Comparison of ENCODE assay signal across 8 cellular contexts in the genomic region with DNA sequence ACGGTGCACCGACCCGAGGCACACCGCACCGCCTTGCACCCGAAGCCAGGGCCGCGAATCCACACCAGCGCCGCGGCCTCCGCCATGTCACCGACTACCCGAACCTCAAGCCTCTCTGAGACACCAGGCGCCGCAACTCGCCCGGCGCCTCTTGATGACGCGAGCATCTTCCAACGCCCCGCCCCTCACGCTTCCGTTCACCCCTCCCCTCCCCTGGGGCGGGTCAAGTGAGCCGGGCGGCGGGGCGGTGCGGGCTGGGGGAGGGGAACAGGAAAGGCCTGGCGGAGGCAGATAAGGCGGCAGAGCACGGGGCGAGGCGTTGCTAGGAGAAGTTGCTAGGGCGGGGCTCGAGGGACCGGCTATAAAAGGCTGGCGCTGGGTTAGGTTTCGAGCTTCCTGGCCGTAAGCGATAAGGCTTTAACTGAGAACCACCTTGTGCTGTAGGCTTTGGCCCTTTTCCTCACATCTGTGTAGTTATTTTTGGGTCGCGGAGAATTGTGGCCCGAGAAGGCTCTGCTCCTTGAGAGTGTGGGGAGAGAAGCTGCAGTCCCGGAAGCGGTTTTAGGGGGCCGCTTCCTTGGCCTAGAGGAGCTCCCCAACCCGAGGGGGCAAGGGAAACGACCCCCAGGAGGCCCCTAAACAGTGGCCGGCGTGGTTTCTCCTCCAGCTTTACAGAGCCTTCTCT. TPM values are rescaled to one million over a fixed set of nuclear protein-coding genes. Genes with fewer than 3 reads are reported as not detected.
DNase-seq lines count a peak whose midpoint lies in the region; ATAC-seq and TF ChIP-seq lines count a peak whose summit lies in the region.

TSS of gene SDE2 (minus strand) at position 117 of the 685 bp plus-strand sequence. CDS start at position 86, 31 bp downstream.

- H2AFZ ChIP-seq in OCI-LY1 (ENCODE audit: low read length) = no peak within 1 kb of the TSS

- H3K9me3 ChIP-seq in HUES64 (ENCODE audit: insufficient read depth, low read depth, low read length) (no peaks in the 10 kb centered on the region), OCI-LY1 (ENCODE audit: low read length) (no peaks in the 10 kb centered on the region)

- H3K4me1 ChIP-seq in HUES64 (ENCODE audit: insufficient read depth, low read length) = peaks cover 21% of the 10 kb centered on the region
- H3K4me1 ChIP-seq in OCI-LY1 (ENCODE audit: insufficient read depth, low read length, severe bottlenecking) = peaks cover 66% of the 10 kb centered on the region

- H3K9ac ChIP-seq in HUES64 (ENCODE audit: low read depth, low read length) = peak within 1 kb of the TSS; percentile 89
- peak within 1 kb of the TSS; percentile 91 for H3K9ac ChIP-seq in OCI-LY1 (ENCODE audit: low read length)

- H3K27me3 Mint-ChIP-seq in Calu3 (ENCODE audit: unreplicated experiment) (no peaks in the 10 kb centered on the region), endothelial cell (ENCODE audit: unreplicated experiment) (peaks cover 14% of the 10 kb centered on the region)

- H3K4me2 ChIP-seq in OCI-LY1 (ENCODE audit: low read length) = peak within 1 kb of the TSS; percentile 99

- H3K4me1 Mint-ChIP-seq in Calu3 (ENCODE audit: low read depth, unreplicated experiment) (peaks cover 51% of the 10 kb centered on the region), endothelial cell (ENCODE audit: unreplicated experiment) (peaks cover 48% of the 10 kb centered on the region)

- 0 out of 2 replicates have a peak, but pooled peaks cover 5% of the 10 kb centered on the region for H3F3A ChIP-seq in OCI-LY1 (ENCODE audit: insufficient read depth, low read length)

- H3K36me3 Mint-ChIP-seq in Calu3 (ENCODE audit: insufficient read depth, unreplicated experiment) = peaks cover 61% of the 10 kb centered on the region
- H3K36me3 Mint-ChIP-seq in endothelial cell (ENCODE audit: low read depth, unreplicated experiment) = peaks cover 5% of the 10 kb centered on the region

- H3K27ac Mint-ChIP-seq in Calu3 (ENCODE audit: unreplicated experiment) = peak within 1 kb of the TSS; percentile 91
- H3K27ac Mint-ChIP-seq in endothelial cell (ENCODE audit: unreplicated experiment) = peak within 1 kb of the TSS; percentile 99

- no peak for TF ChIP-seq CTCF in Calu3 (IDR thresholded peaks at IDR 0.05; ENCODE audit: unreplicated experiment)
- TF ChIP-seq CTCF in OCI-LY1 (IDR thresholded peaks at IDR 0.05; ENCODE audit: low read length) = no peak
- TF ChIP-seq CTCF in endothelial cell (IDR thresholded peaks at IDR 0.05; ENCODE audit: unreplicated experiment) = no peak

- H3K4me3 ChIP-seq in HUES64 (ENCODE audit: low read length) (peak within 1 kb of the TSS; percentile 96), OCI-LY1 (ENCODE audit: low read depth, low read length, poor library complexity, severe bottlenecking) (peak within 1 kb of the TSS; percentile 96)

- H3K27ac ChIP-seq in HUES64 (ENCODE audit: low read depth, low read length) (peak within 1 kb of the TSS; percentile 87), OCI-LY1 (ENCODE audit: low read depth, low read length, poor library complexity, severe bottlenecking) (peak within 1 kb of the TSS; percentile 98)

- H3K27me3 ChIP-seq in HUES64 (ENCODE audit: insufficient read depth, low read length) (no peaks in the 10 kb centered on the region), OCI-LY1 (ENCODE audit: insufficient read depth, low read length) (no peaks in the 10 kb centered on the region)

- CTCF ChIA-PET in Calu3 (lab: Charles Lee) = interaction anchor here (0.5 to 1.2 kb wide), 3 partner anchors 22 to 66 kb away, joined by 4 to 9 read pairs (median 4); partner anchors contain the start of gene H3-3A

- H3K4me3 Mint-ChIP-seq in Calu3 (ENCODE audit: low read depth, unreplicated experiment) (peak within 1 kb of the TSS; percentile 90), endothelial cell (ENCODE audit: unreplicated experiment) (peak within 1 kb of the TSS; percentile 100)

- BruUV-seq in Calu3 (replicated peaks; lab: Mats Ljungman, UMichigan) = no TSS peak

- H3K9me3 Mint-ChIP-seq in Calu3 (ENCODE audit: low read depth, unreplicated experiment) (no peaks in the 10 kb centered on the region), endothelial cell (ENCODE audit: unreplicated experiment) (no peaks in the 10 kb centered on the region)

- H4K20me1 ChIP-seq in OCI-LY1 (ENCODE audit: insufficient read depth, low read length) = 0 out of 2 replicates have a peak, but pooled peaks cover 3% of the 10 kb centered on the region

- peak; percentile 100 for DNase-seq in Calu3
- DNase-seq in activated CD8-positive, alpha-beta memory T cell treated with anti-CD3 and anti-CD28 coated beads, Interleukin-2, amount 50 U/mL, for 4 hours = peak; percentile 100
- DNase-seq in endothelial cell (ENCODE audit: low spot score) = peak; percentile 100
- DNase-seq in midbrain (lab: John Stamatoyannopoulos, UW) = peak; percentile 99
- DNase-seq in stimulated activated CD8-positive, alpha-beta memory T cell treated with anti-CD3 and anti-CD28 coated beads, Interleukin-2, amount 100 ng/mL, for 1 hour (ENCODE audit: low read depth in 2 of 2) = peak; percentile 100

- intact Hi-C loops in Calu3 (cut with micrococcal nuclease; ENCODE audit: unreplicated experiment) = loop anchor here (2.0 to 5.0 kb wide), 2 partner anchors 65 to 123 kb away; no protein-coding TSS in a partner anchor

- 4% methylated on average over 52 of the region's 53 CpGs for WGBS in HUES64

- peak; percentile 78 for ATAC-seq in GM21447 (IDR thresholded peaks at IDR 0.05; ENCODE audit: unreplicated experiment)

- no peaks in the 10 kb centered on the region for H3K9me2 ChIP-seq in OCI-LY1 (ENCODE audit: low read depth, low read length)

- H3K36me3 ChIP-seq in HUES64 (ENCODE audit: insufficient read depth, low read length) (peaks cover 15% of the 10 kb centered on the region), OCI-LY1 (ENCODE audit: insufficient read depth, low read length) (peaks cover 20% of the 10 kb centered on the region)

- H3K79me2 ChIP-seq in OCI-LY1 (ENCODE audit: insufficient read depth, low read length) = peaks cover 45% of the 10 kb centered on the region

RNA-seq across cellular contexts. Expression of gene SDE2, which starts in this region (rescaled TPM):
- total RNA-seq in Calu3 (2022) (26.2 and 28.1 TPM in 2 replicates), endothelial cell (ENCODE audit: unreplicated experiment) (17.8 TPM)
- polyA plus RNA-seq in HUES64 (2013, experiment 1 of 2) = 11.2 TPM
- 11.3 TPM for polyA plus RNA-seq in HUES64 (2013, experiment 2 of 2)

Comparison
In these comparisons a context has a peak if more than half of its experiments do, and no peak if none do; other contexts are left out.
1. Peak in every context shown above with its lines: DNase-seq, ATAC-seq, H3K4me3 ChIP-seq and H3K27ac ChIP-seq.